In the genomic region with DNA sequence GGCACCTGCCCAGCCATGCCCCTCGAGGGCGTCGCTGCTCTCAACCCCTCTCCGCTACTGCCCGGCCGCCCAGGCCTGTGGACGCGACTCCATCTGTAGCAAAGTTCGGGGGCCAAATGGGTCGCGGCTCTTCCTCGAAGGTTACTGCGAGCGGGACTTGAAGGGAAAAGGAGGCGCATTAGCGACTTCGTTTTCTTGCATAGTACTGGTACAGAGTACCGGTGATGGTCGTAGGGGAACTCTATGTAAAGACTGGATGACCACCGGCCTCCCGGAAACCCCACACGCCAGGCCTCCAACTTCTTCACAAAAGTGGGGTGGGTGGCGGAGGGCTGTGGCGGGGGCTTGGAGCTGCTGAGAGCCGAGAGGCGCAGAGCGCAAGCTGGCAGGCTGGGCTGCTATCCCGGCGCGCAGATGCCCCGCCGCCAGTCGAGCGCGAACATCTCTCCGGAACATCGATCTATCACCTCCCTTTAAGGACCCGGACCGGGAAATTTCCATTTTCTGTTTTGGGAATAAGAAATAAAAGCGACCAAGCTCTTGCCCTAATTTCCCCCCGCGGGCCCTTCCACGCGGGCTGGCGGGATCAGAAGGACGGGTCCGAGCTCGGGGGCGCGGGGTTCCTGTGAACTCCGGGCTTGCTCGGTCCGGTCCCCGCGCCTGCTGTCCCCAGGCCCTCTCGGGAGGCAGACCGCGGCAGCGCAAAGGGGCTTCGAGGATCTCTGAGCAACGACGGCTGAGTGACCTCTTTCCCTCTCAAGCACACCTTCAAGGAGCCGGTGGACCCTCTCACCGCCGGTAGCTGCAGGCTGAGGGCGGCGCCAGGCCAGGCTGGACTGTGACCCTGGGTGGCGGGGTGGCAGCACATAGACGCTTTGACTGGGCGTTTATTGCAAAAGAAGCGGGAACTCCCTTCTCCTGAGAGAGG, we compare ENCODE assay signal across 11 cellular contexts. TPM values are rescaled to one million over a fixed set of nuclear protein-coding genes. Genes with fewer than 3 reads are reported as not detected.
A peak's percentile ranks its signal among the peaks of the same experiment; 100 is the strongest.
DNase-seq lines count a peak whose midpoint lies in the region; ATAC-seq and TF ChIP-seq lines count a peak whose summit lies in the region.
"Had no signal": no experiment of that assay in that cellular context is flagged by ENCODE, and none has a peak within 500 bp of the region (broad histone marks: within the 10 kb centered on the region; RNA-seq: fewer than 3 reads in every experiment).

No MANE protein-coding gene starts in this region.

- no peaks in the 10 kb centered on the region for H3K9me1 ChIP-seq in IMR-90 (ENCODE audit: insufficient read depth, low read length)

- peaks cover 51% of the 10 kb centered on the region for H3K27me3 Mint-ChIP-seq in activated naive CD4-positive, alpha-beta T cell treated with anti-CD3 and anti-CD28 coated beads, Interleukin-2, amount 10 ng/mL, durations not matched to agents 7 days and 5 days

- no peak overlapping the region for H3K4ac ChIP-seq in IMR-90 (ENCODE audit: low read depth, low read length)

- H2BK5ac ChIP-seq in IMR-90 (ENCODE audit: low read depth, low read length, poor library complexity, severe bottlenecking), result no peak overlapping the region

- H3K27ac ChIP-seq in ACC112 (ENCODE audit: low read depth, low read length) (no peak overlapping the region), IMR-90 (ENCODE audit: insufficient read depth, low read length) (no peak overlapping the region), gastroesophageal sphincter (no peak overlapping the region), neural cell (ENCODE audit: low read length) (no peak overlapping the region), substantia nigra (ENCODE audit: low read depth, low read length, poor library complexity, severe bottlenecking) (no peak overlapping the region)
- H3K27ac ChIP-seq: BLaER1 treated with 17β-estradiol and CSF1 and Interleukin-3, amounts not matched to agents 10 nM and 100 nM; HL-60 had no signal

- H3K27me3 ChIP-seq in ACC112 (ENCODE audit: insufficient read depth, low read length) (peaks cover 66% of the 10 kb centered on the region), IMR-90 (ENCODE audit: control insufficient read depth, insufficient read depth, low read length) (peaks cover 43% of the 10 kb centered on the region), gastroesophageal sphincter (peaks cover 60% of the 10 kb centered on the region), neural cell (ENCODE audit: insufficient read depth, low read depth, low read length) (peaks cover 76% of the 10 kb centered on the region)
- H3K27me3 ChIP-seq: BLaER1 treated with 17β-estradiol and CSF1 and Interleukin-3, amounts not matched to agents 10 nM and 100 nM had no signal

- no peak for DNase-seq in IMR-90
- DNase-seq in substantia nigra (lab: John Stamatoyannopoulos, UW), result no peak
- DNase-seq in activated naive CD4-positive, alpha-beta T cell treated with anti-CD3 and anti-CD28 coated beads, Interleukin-2, amount 10 ng/mL, durations not matched to agents 7 days and 5 days, result no peak
- DNase-seq in NCI-H187 treated with DMSO at 0.1 percent for 48 hours (lab: John Stamatoyannopoulos, UW), result no peak
- DNase-seq: RPMI8226 had no signal

- no peak overlapping the region for H3K14ac ChIP-seq in IMR-90 (replicated peaks; ENCODE audit: low read depth, low read length)

- H3K4me3 Mint-ChIP-seq in activated naive CD4-positive, alpha-beta T cell treated with anti-CD3 and anti-CD28 coated beads, Interleukin-2, amount 10 ng/mL, durations not matched to agents 7 days and 5 days, result no peak overlapping the region

- no TSS peak for BruUV-seq in IMR-90 (replicated peaks; lab: Mats Ljungman, UMichigan)

- H3K9ac ChIP-seq in IMR-90 (ENCODE audit: low read depth, low read length) (no peak overlapping the region), neural cell (ENCODE audit: low read length) (no peak overlapping the region)
- H3K9ac ChIP-seq: BLaER1 treated with 17β-estradiol and CSF1 and Interleukin-3, amounts not matched to agents 10 nM and 100 nM had no signal

- H4K20me1 ChIP-seq in IMR-90 (ENCODE audit: insufficient read depth, low read length), result no peaks in the 10 kb centered on the region
- no peaks in the 10 kb centered on the region for H4K20me1 ChIP-seq in neural cell (ENCODE audit: insufficient read depth)
- H4K20me1 ChIP-seq: BLaER1 treated with 17β-estradiol and CSF1 and Interleukin-3, amounts not matched to agents 10 nM and 100 nM had no signal

- H2AK9ac ChIP-seq in IMR-90 (replicated peaks; ENCODE audit: low read depth, low read length, poor library complexity), result no peak overlapping the region

- ATAC-seq in IMR-90 (ENCODE audit: low read depth), result no peak
- ATAC-seq in gastroesophageal sphincter, result peak; percentile 44
- no peak for ATAC-seq in GM18520 (IDR thresholded peaks at IDR 0.05; ENCODE audit: unreplicated experiment)

- H3K18ac ChIP-seq in IMR-90 (ENCODE audit: low read depth, low read length), result no peak overlapping the region

- H3K4me2 ChIP-seq in IMR-90 (ENCODE audit: low read depth, low read length) (no peak overlapping the region), neural cell (ENCODE audit: low read length) (no peak overlapping the region)
- H3K4me2 ChIP-seq: BLaER1 treated with 17β-estradiol and CSF1 and Interleukin-3, amounts not matched to agents 10 nM and 100 nM had no signal

- H3K27ac Mint-ChIP-seq in activated naive CD4-positive, alpha-beta T cell treated with anti-CD3 and anti-CD28 coated beads, Interleukin-2, amount 10 ng/mL, durations not matched to agents 7 days and 5 days, result no peak overlapping the region

- TF ChIP-seq POLR2A in IMR-90 (IDR thresholded peaks at IDR 0.05; ENCODE audit: low read depth, low read length) (no peak), gastroesophageal sphincter (IDR thresholded peaks at IDR 0.05) (no peak)

- H2AFZ ChIP-seq in ACC112 (ENCODE audit: low read length, unreplicated experiment) (no peak overlapping the region), IMR-90 (replicated peaks; ENCODE audit: low read length, poor library complexity) (peak overlapping the region; percentile 32), neural cell (ENCODE audit: low read depth, low read length) (no peak overlapping the region)

- H3K9me3 Mint-ChIP-seq in activated naive CD4-positive, alpha-beta T cell treated with anti-CD3 and anti-CD28 coated beads, Interleukin-2, amount 10 ng/mL, durations not matched to agents 7 days and 5 days, result no peaks in the 10 kb centered on the region

- no peak overlapping the region for H4K5ac ChIP-seq in IMR-90 (ENCODE audit: low read depth, low read length)

- no peaks in the 10 kb centered on the region for H3K79me2 ChIP-seq in ACC112 (ENCODE audit: control insufficient read depth, insufficient read depth, low read length, unreplicated experiment)
- peaks cover 42% of the 10 kb centered on the region for H3K79me2 ChIP-seq in neural cell (replicated peaks; ENCODE audit: insufficient read depth, low read length)

- H4K8ac ChIP-seq in IMR-90 (ENCODE audit: low read depth in 2 of 2, low read length in 2 of 2), result no peak overlapping the region

- H3K4me3 ChIP-seq in ACC112 (ENCODE audit: low read depth, low read length), result peak overlapping the region; percentile 41
- H3K4me3 ChIP-seq in IMR-90 (ENCODE audit: insufficient read depth, low read depth, low read length), result no peak overlapping the region
- peak overlapping the region in 1 of 2 donors; percentile 22 for H3K4me3 ChIP-seq in gastroesophageal sphincter
- H3K4me3 ChIP-seq in neural cell (ENCODE audit: low read length), result peak overlapping the region; percentile 56
- H3K4me3 ChIP-seq: BLaER1 treated with 17β-estradiol and CSF1 and Interleukin-3, amounts not matched to agents 10 nM and 100 nM had no signal

- intact Hi-C loops in IMR-90 (cut with micrococcal nuclease), result no loop called here

- H3K23ac ChIP-seq in IMR-90 (ENCODE audit: low read depth, low read length), result no peak overlapping the region

- in situ Hi-C loops in IMR-90 (cut with MboI; ENCODE audit: low sequenced_read_pairs), result no loop called here

- H3K4me1 Mint-ChIP-seq in activated naive CD4-positive, alpha-beta T cell treated with anti-CD3 and anti-CD28 coated beads, Interleukin-2, amount 10 ng/mL, durations not matched to agents 7 days and 5 days, result no peaks in the 10 kb centered on the region

- no peaks in the 10 kb centered on the region for H3K9me3 ChIP-seq in IMR-90 (ENCODE audit: control insufficient read depth, insufficient read depth, low read length)
- H3K9me3 ChIP-seq in gastroesophageal sphincter, result peaks cover 0 to 10% (median 0%) of the 10 kb centered on the region in 3 donors
- peaks cover 4% of the 10 kb centered on the region for H3K9me3 ChIP-seq in neural cell (ENCODE audit: low read length)

- H3K36me3 Mint-ChIP-seq in activated naive CD4-positive, alpha-beta T cell treated with anti-CD3 and anti-CD28 coated beads, Interleukin-2, amount 10 ng/mL, durations not matched to agents 7 days and 5 days, result no peaks in the 10 kb centered on the region

- CTCF ChIA-PET in IMR-90 (lab: Yijun Ruan, JAX), result no interaction called here
- CTCF ChIA-PET in activated naive CD4-positive, alpha-beta T cell treated with anti-CD3 and anti-CD28 coated beads, Interleukin-2, amount 10 ng/mL, durations not matched to agents 7 days and 5 days (lab: Charles Lee), result no interaction called here

- 0% methylated on average over 6 of the region's 71 CpGs; no CpG with 5 or more reads in 1 of the 2 experiments for WGBS in IMR-90 (ENCODE audit: extremely low coverage in 2 of 2, insufficient read length in 1 of 2), 2 experiments
- WGBS in gastroesophageal sphincter (ENCODE audit: low coverage in 1 of 2), 2 donors, result 27 to 83% methylated on average over 1 to 8 of the region's 71 CpGs

- H2BK120ac ChIP-seq in IMR-90 (ENCODE audit: low read depth, low read length), result no peak overlapping the region

- H3K9me2 ChIP-seq in neural cell (ENCODE audit: insufficient read depth, low read length), result no peaks in the 10 kb centered on the region

- dilution Hi-C loops in IMR-90 (cut with HindIII; ENCODE audit: low sequenced_read_pairs, unreplicated experiment), result no loop called here

- no peak overlapping the region for H2AK5ac ChIP-seq in IMR-90 (ENCODE audit: low read depth, low read length)

- no peaks in the 10 kb centered on the region for H3K36me3 ChIP-seq in ACC112 (ENCODE audit: insufficient read depth, low read length)
- no peaks in the 10 kb centered on the region for H3K36me3 ChIP-seq in IMR-90 (ENCODE audit: control insufficient read depth, insufficient read depth, low read length)
- no peaks in the 10 kb centered on the region for H3K36me3 ChIP-seq in gastroesophageal sphincter
- no peaks in the 10 kb centered on the region for H3K36me3 ChIP-seq in neural cell (ENCODE audit: insufficient read depth, low read length)
- H3K36me3 ChIP-seq: BLaER1 treated with 17β-estradiol and CSF1 and Interleukin-3, amounts not matched to agents 10 nM and 100 nM had no signal

- no peak for TF ChIP-seq CTCF in IMR-90 (conservative IDR thresholded peaks at IDR 0.05; ENCODE audit: low read depth, low read length)
- TF ChIP-seq CTCF in gastroesophageal sphincter (IDR thresholded peaks at IDR 0.05), result no peak
- no peak for TF ChIP-seq CTCF in neural cell (IDR thresholded peaks at IDR 0.05; ENCODE audit: poor library complexity, severe bottlenecking)

- TF ChIP-seq RAD21 in IMR-90 (IDR thresholded peaks at IDR 0.05; ENCODE audit: low read length) (no peak), neural cell (conservative IDR thresholded peaks at IDR 0.05) (no peak)

- H3K79me1 ChIP-seq in IMR-90 (ENCODE audit: low read depth in 1 of 2, low read length in 2 of 2), result no peaks in the 10 kb centered on the region

- TF ChIP-seq EP300 in gastroesophageal sphincter (IDR thresholded peaks at IDR 0.05) (no peak), neural cell (conservative IDR thresholded peaks at IDR 0.05; ENCODE audit: poor library complexity, severe bottlenecking) (no peak)

- no peak overlapping the region for H2BK15ac ChIP-seq in IMR-90 (ENCODE audit: low read depth, low read length)

- H4K91ac ChIP-seq in IMR-90 (ENCODE audit: insufficient read depth, low read depth, low read length), result no peak overlapping the region

- H3K4me1 ChIP-seq in ACC112 (ENCODE audit: control insufficient read depth, insufficient read depth, low read length, unreplicated experiment), result peaks cover 3% of the 10 kb centered on the region
- no peaks in the 10 kb centered on the region for H3K4me1 ChIP-seq in IMR-90 (ENCODE audit: control insufficient read depth, insufficient read depth, low read length)
- H3K4me1 ChIP-seq in gastroesophageal sphincter, result peaks cover 0 to 29% (median 13%) of the 10 kb centered on the region in 3 donors
- H3K4me1 ChIP-seq: BLaER1 treated with 17β-estradiol and CSF1 and Interleukin-3, amounts not matched to agents 10 nM and 100 nM had no signal

- H3F3A ChIP-seq in neural cell (ENCODE audit: insufficient read depth, low read length, poor library complexity, severe bottlenecking), result no peaks in the 10 kb centered on the region

- POLR2A ChIA-PET in IMR-90 (lab: Charles Lee; ENCODE audit: unreplicated experiment), result no interaction called here

- no peak overlapping the region for H3K56ac ChIP-seq in IMR-90 (ENCODE audit: extremely low read depth, insufficient read depth, low read length)

- H2BK20ac ChIP-seq in IMR-90 (ENCODE audit: low read depth, low read length), result no peak overlapping the region

RNA-seq across cellular contexts. Expression of a gene that starts 12.2 kb away (rescaled TPM):
- total RNA-seq in IMR-90 (2012; rRNA removed) (not detected in 2 replicates), gastroesophageal sphincter (not detected)
- polyA plus RNA-seq in IMR-90 (2012; rRNA removed) (not detected in 2 replicates), neural cell (0.78 and 1.1 TPM in 2 replicates)
- not detected in 2 replicates for polyA plus RNA-seq in IMR-90 (2012; cell fraction: cytosol; rRNA removed)
- not detected in 2 replicates for polyA plus RNA-seq in IMR-90 (2012; cell fraction: nucleus; rRNA removed; ENCODE audit: low replicate concordance)
- polyA minus RNA-seq in neural cell, result 1.3 and 2.9 TPM in 2 replicates
